In genomic region chrX:49175875-49176274, GRCh38 we compare ENCODE assay signal across 15 cellular contexts. TPM values are rescaled to one million over a fixed set of nuclear protein-coding genes. Genes with fewer than 3 reads are reported as not detected.
A peak's percentile ranks its signal among the peaks of the same experiment; 100 is the strongest.
DNase-seq lines count a peak whose midpoint lies in the region; ATAC-seq and TF ChIP-seq lines count a peak whose summit lies in the region.
"Had no signal": no experiment of that assay in that cellular context is flagged by ENCODE, and none has a peak within 500 bp of the region (broad histone marks: within the 10 kb centered on the region; RNA-seq: fewer than 3 reads in every experiment).

No MANE protein-coding gene starts in this region.

- WGBS in esophagus squamous epithelium, 2 donors = 18 to 62% methylated on average over 4 to 10 of the region's 31 CpGs

- TF ChIP-seq POLR2A in esophagus squamous epithelium (IDR thresholded peaks at IDR 0.05) (no peak), vagina (IDR thresholded peaks at IDR 0.05) (no peak)

- CTCF ChIA-PET in WTC11 (lab: Charles Lee) = interaction anchor here (1.3 kb wide), 1 partner anchor 12 kb away, joined by 3 read pairs; no protein-coding TSS in a partner anchor

- H3K4me3 ChIP-seq in esophagus squamous epithelium = peak overlapping the region in 1 of 4 donors; percentile 23
- H3K4me3 ChIP-seq in vagina = no peak overlapping the region

- H3K27ac Mint-ChIP-seq in activated T-cell treated with anti-CD3 and anti-CD28 coated beads, Interleukin-2, amount 50 U/mL, for 24 hours = peak overlapping the region; percentile 49
- no peak overlapping the region for H3K27ac Mint-ChIP-seq in activated T-cell treated with anti-CD3 and anti-CD28 coated beads, Interleukin-2, amount 50 U/mL, for 72 hours
- H3K27ac Mint-ChIP-seq in WTC11 = peak overlapping the region; percentile 41; the same call in 1 of the 2 replicates
- H3K27ac Mint-ChIP-seq: H9 had no signal

- H3K4me1 Mint-ChIP-seq in activated T-cell treated with anti-CD3 and anti-CD28 coated beads, Interleukin-2, amount 50 U/mL, for 24 hours (ENCODE audit: low read depth) = peaks cover 29% of the 10 kb centered on the region
- peaks cover 27% of the 10 kb centered on the region for H3K4me1 Mint-ChIP-seq in activated T-cell treated with anti-CD3 and anti-CD28 coated beads, Interleukin-2, amount 50 U/mL, for 72 hours (ENCODE audit: low read depth)
- peaks cover 18% of the 10 kb centered on the region for H3K4me1 Mint-ChIP-seq in WTC11

- POLR2A ChIA-PET in WTC11 (lab: Charles Lee) = no interaction called here

- no peaks in the 10 kb centered on the region for H3K9me3 ChIP-seq in esophagus squamous epithelium
- H3K9me3 ChIP-seq in vagina = no peaks in the 10 kb centered on the region

- no peak for DNase-seq in activated T-cell treated with anti-CD3 and anti-CD28 coated beads, Interleukin-2, amount 50 U/mL, for 24 hours
- DNase-seq in activated T-cell treated with anti-CD3 and anti-CD28 coated beads, Interleukin-2, amount 50 U/mL, for 72 hours = no peak
- DNase-seq in WTC11 (ENCODE audit: low spot score) = no peak
- DNase-seq in esophagus squamous epithelium (lab: John Stamatoyannopoulos, UW) = no peak
- no peak for DNase-seq in vagina (ENCODE audit: extremely low spot score in 2 of 2)
- DNase-seq in stimulated activated CD4-positive, alpha-beta T cell treated with anti-CD3 and anti-CD28 coated beads, Interleukin-12 subunit alpha, Interleukin-12 subunit beta, amount 100 ng/mL, for 4 hours = no peak
- DNase-seq in KG1 (lab: John Stamatoyannopoulos, UW) = no peak
- DNase-seq in AG08395 (ENCODE audit: low spot score) = no peak
- DNase-seq: C1 segment of cervical spinal cord, H9, IMR-90, NCI-H1092, NCI-H2107, NCI-H226, OCI-M1 had no signal

- peak overlapping the region; percentile 73 to 96 (median 90) for H3K27ac ChIP-seq in esophagus squamous epithelium
- peak overlapping the region; percentile 60 for H3K27ac ChIP-seq in vagina

- H3K36me3 ChIP-seq in esophagus squamous epithelium (peaks cover 0 to 63% (median 0%) of the 10 kb centered on the region in 3 donors), vagina (no peaks in the 10 kb centered on the region)

- ATAC-seq in activated T-cell treated with anti-CD3 and anti-CD28 coated beads, Interleukin-2, amount 50 U/mL, for 72 hours (replicated peaks in 1 of 2) = no peak
- ATAC-seq in WTC11 = no peak

- H3K4me1 ChIP-seq in esophagus squamous epithelium (peaks cover 0 to 65% (median 7%) of the 10 kb centered on the region in 3 donors), vagina (peaks cover 12% of the 10 kb centered on the region)

- no peak overlapping the region for H3K4me3 Mint-ChIP-seq in activated T-cell treated with anti-CD3 and anti-CD28 coated beads, Interleukin-2, amount 50 U/mL, for 24 hours
- H3K4me3 Mint-ChIP-seq in activated T-cell treated with anti-CD3 and anti-CD28 coated beads, Interleukin-2, amount 50 U/mL, for 72 hours = no peak overlapping the region
- no peak overlapping the region for H3K4me3 Mint-ChIP-seq in WTC11
- H3K4me3 Mint-ChIP-seq: H9 had no signal

- no peaks in the 10 kb centered on the region for H3K9me3 Mint-ChIP-seq in activated T-cell treated with anti-CD3 and anti-CD28 coated beads, Interleukin-2, amount 50 U/mL, for 24 hours
- no peaks in the 10 kb centered on the region for H3K9me3 Mint-ChIP-seq in activated T-cell treated with anti-CD3 and anti-CD28 coated beads, Interleukin-2, amount 50 U/mL, for 72 hours
- no peaks in the 10 kb centered on the region for H3K9me3 Mint-ChIP-seq in WTC11

- no peak for TF ChIP-seq CTCF in WTC11 (IDR thresholded peaks at IDR 0.05)
- TF ChIP-seq CTCF in esophagus squamous epithelium (IDR thresholded peaks at IDR 0.05) = no peak
- TF ChIP-seq CTCF in vagina (IDR thresholded peaks at IDR 0.05) = no peak

- H3K27me3 ChIP-seq in esophagus squamous epithelium (no peaks in the 10 kb centered on the region), vagina (no peaks in the 10 kb centered on the region)

- intact Hi-C loops in esophagus squamous epithelium (cut with DNase I) = no loop called here
- intact Hi-C loops in vagina (cut with DNase I) = loop anchor here (10.0 kb wide), 1 partner anchor 101 kb away; the partner anchor contains the start of genes PRAF2 and WDR45

- peaks cover 78% of the 10 kb centered on the region for H3K36me3 Mint-ChIP-seq in activated T-cell treated with anti-CD3 and anti-CD28 coated beads, Interleukin-2, amount 50 U/mL, for 24 hours (ENCODE audit: low read depth)
- peaks cover 14% of the 10 kb centered on the region in 2 donors for H3K36me3 Mint-ChIP-seq in activated T-cell treated with anti-CD3 and anti-CD28 coated beads, Interleukin-2, amount 50 U/mL, for 72 hours (ENCODE audit: insufficient read depth in 2 of 2)
- peaks cover 29% of the 10 kb centered on the region for H3K36me3 Mint-ChIP-seq in WTC11

- H3K27me3 Mint-ChIP-seq in activated T-cell treated with anti-CD3 and anti-CD28 coated beads, Interleukin-2, amount 50 U/mL, for 24 hours = no peaks in the 10 kb centered on the region
- H3K27me3 Mint-ChIP-seq in activated T-cell treated with anti-CD3 and anti-CD28 coated beads, Interleukin-2, amount 50 U/mL, for 72 hours (ENCODE audit: low read depth) = no peaks in the 10 kb centered on the region
- H3K27me3 Mint-ChIP-seq in WTC11 (ENCODE audit: low read depth) = peaks cover 22% of the 10 kb centered on the region

TF ChIP-seq in WTC11, 78 proteins besides CTCF, POLR2A, EP300 and RAD21 (continues in another document):
- TF ChIP-seq FOXP1 (CRISPR knock-in tag; IDR thresholded peaks at IDR 0.05; ENCODE audit: borderline replicate concordance) (no peak), TEAD1 (CRISPR knock-in tag; IDR thresholded peaks at IDR 0.05) (no peak), ZNF671 (CRISPR knock-in tag; IDR thresholded peaks at IDR 0.05) (no peak), ZBTB43 (CRISPR knock-in tag; IDR thresholded peaks at IDR 0.05) (no peak), TCF7 (CRISPR knock-in tag; IDR thresholded peaks at IDR 0.05; ENCODE audit: low read depth) (no peak), HMGXB4 (CRISPR knock-in tag; IDR thresholded peaks at IDR 0.05) (no peak), SMAD4 (CRISPR knock-in tag; IDR thresholded peaks at IDR 0.05) (no peak), ZBTB21 (CRISPR knock-in tag; IDR thresholded peaks at IDR 0.05; ENCODE audit: borderline replicate concordance) (no peak), ZNF232 (CRISPR knock-in tag; IDR thresholded peaks at IDR 0.05) (no peak), ZSCAN18 (CRISPR knock-in tag; IDR thresholded peaks at IDR 0.05) (no peak), ETV6 (CRISPR knock-in tag; IDR thresholded peaks at IDR 0.05) (no peak)

RNA-seq across cellular contexts. Expression of gene PLP2, which starts 4.2 kb away (rescaled TPM):
- 100 to 1,000 TPM; 232 to 266 TPM for total RNA-seq in activated T-cell treated with anti-CD3 and anti-CD28 coated beads, Interleukin-2, amount 50 U/mL, for 72 hours
- total RNA-seq in WTC11 (2021) = 11.8 to 12.9 TPM (median 12.4 TPM) in 3 replicates
- total RNA-seq in esophagus squamous epithelium = 100 to 1,000 TPM; 134 to 187 (median 152) TPM
- total RNA-seq in vagina = 81.3 TPM

RNA-seq across cellular contexts. Expression of gene PRICKLE3, which starts 10.3 kb away (rescaled TPM):
- 10 to 100 TPM; 17.4 to 17.6 TPM for total RNA-seq in activated T-cell treated with anti-CD3 and anti-CD28 coated beads, Interleukin-2, amount 50 U/mL, for 72 hours
- total RNA-seq in WTC11 (2021) (12.5 to 14.6 TPM (median 12.8 TPM) in 3 replicates), esophagus squamous epithelium (10 to 100 TPM; 15.7 to 33.8 (median 19.9) TPM), vagina (26.5 TPM)

RNA-seq across cellular contexts. Expression of gene MAGIX, which starts 13.3 kb away (rescaled TPM):
- under 1 TPM; 0.84 to 0.93 TPM for total RNA-seq in activated T-cell treated with anti-CD3 and anti-CD28 coated beads, Interleukin-2, amount 50 U/mL, for 72 hours
- total RNA-seq in WTC11 (2021) (1.2 to 2.4 TPM (median 2.0 TPM) in 3 replicates), esophagus squamous epithelium (10 to 100 TPM in 1 of 4 donors, 1 to 10 TPM in 3; 5.1 to 15.0 (median 8.5) TPM), vagina (2.2 TPM)

RNA-seq across cellular contexts. Expression of gene SYP, which starts 24.1 kb away (rescaled TPM):
- 10 to 100 TPM in 1 of 2 donors, 1 to 10 TPM in 1; 8.7 to 15.9 TPM for total RNA-seq in activated T-cell treated with anti-CD3 and anti-CD28 coated beads, Interleukin-2, amount 50 U/mL, for 72 hours
- total RNA-seq in WTC11 (2021) (4.8 to 7.0 TPM (median 5.3 TPM) in 3 replicates), esophagus squamous epithelium (under 1 TPM; 0.15 to 0.57 (median 0.37) TPM), vagina (11.0 TPM)

RNA-seq across cellular contexts. Expression of gene GPKOW, which starts 52.3 kb away (rescaled TPM):
- total RNA-seq in activated T-cell treated with anti-CD3 and anti-CD28 coated beads, Interleukin-2, amount 50 U/mL, for 72 hours = 10 to 100 TPM; 14.7 to 17.8 TPM
- total RNA-seq in WTC11 (2021) (18.5 to 19.9 TPM (median 19.0 TPM) in 3 replicates), esophagus squamous epithelium (10 to 100 TPM; 16.2 to 21.5 (median 19.2) TPM), vagina (17.7 TPM)
